Comparison of ENCODE assay signal across 8 cellular contexts in the genomic region with DNA sequence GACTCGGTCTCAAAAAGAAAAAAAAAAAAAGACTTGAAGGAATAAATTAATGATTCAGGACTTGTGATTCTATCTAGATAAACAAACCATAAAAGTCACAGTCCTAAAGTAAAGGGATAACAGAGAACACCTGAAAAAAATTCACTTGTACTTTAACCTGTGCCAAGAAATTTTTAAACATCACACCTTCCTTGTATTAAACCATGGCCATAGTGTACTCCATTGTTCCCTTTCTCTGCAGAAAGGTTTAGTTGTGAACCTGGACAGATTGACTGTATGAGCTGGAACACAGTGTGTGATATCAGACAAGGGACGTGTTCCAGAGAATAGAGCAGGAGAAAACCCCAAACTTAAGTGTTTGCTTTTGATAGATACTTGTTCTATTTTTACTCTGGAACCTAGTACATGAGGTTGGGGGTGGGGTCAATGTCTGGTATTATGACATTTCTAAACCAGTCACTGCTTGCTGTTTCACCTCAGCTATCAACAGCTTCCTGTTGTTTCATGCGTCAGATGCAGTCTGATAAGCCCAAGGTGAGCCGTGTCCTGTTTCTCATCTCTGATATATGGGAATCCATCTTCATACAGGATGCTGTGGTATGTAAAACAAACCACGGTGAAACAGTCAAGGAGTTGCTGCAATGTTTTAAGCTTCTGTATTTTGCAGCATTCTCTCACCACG.
A peak's percentile ranks its signal among the peaks of the same experiment; 100 is the strongest.
DNase-seq lines count a peak whose midpoint lies in the region; ATAC-seq and TF ChIP-seq lines count a peak whose summit lies in the region.

No MANE protein-coding gene starts in this region.

- intact Hi-C loops in activated naive CD4-positive, alpha-beta T cell treated with anti-CD3 and anti-CD28 coated beads for 36 hours (cut with micrococcal nuclease), result loop anchor here (1.0 to 2.0 kb wide), 6 partner anchors 14 to 75 kb away; a partner anchor contains a TSS

- no peaks in the 10 kb centered on the region for H3K36me3 ChIP-seq in muscle layer of duodenum (ENCODE audit: control insufficient read depth in 1 of 2, insufficient read depth in 2 of 2, low read length in 2 of 2)

- H3K4me1 Mint-ChIP-seq in activated naive CD4-positive, alpha-beta T cell treated with anti-CD3 and anti-CD28 coated beads for 36 hours (ENCODE audit: low read depth), result peaks cover 37% of the 10 kb centered on the region

- peaks cover 6% of the 10 kb centered on the region for H3K9me3 Mint-ChIP-seq in activated naive CD4-positive, alpha-beta T cell treated with anti-CD3 and anti-CD28 coated beads for 36 hours

- H3K9me3 ChIP-seq in muscle layer of duodenum (ENCODE audit: control insufficient read depth in 1 of 2, low read length in 2 of 2), result no peaks in the 10 kb centered on the region

- no peak overlapping the region for H3K4me3 ChIP-seq in muscle layer of duodenum (ENCODE audit: low read depth in 1 of 2, low read length in 2 of 2)

- H3K4me1 ChIP-seq in muscle layer of duodenum (ENCODE audit: control insufficient read depth in 1 of 2, insufficient read depth in 2 of 2, low read length in 2 of 2), result peaks cover 12 to 38% of the 10 kb centered on the region in 2 donors

- H3K36me3 Mint-ChIP-seq in activated naive CD4-positive, alpha-beta T cell treated with anti-CD3 and anti-CD28 coated beads for 36 hours (ENCODE audit: low read depth), result no peaks in the 10 kb centered on the region

- ATAC-seq in HG02571 (IDR thresholded peaks at IDR 0.05; ENCODE audit: unreplicated experiment), result no peak

- H3K27ac Mint-ChIP-seq in activated naive CD4-positive, alpha-beta T cell treated with anti-CD3 and anti-CD28 coated beads for 36 hours, result peak overlapping the region; percentile 27

- DNase-seq in GM10266 (ENCODE audit: extremely low spot score) (peak; percentile 9), HCEC 1CT (peak; percentile 20), NCI-H345 treated with DMSO at 0.1 percent for 48 hours (lab: John Stamatoyannopoulos, UW; ENCODE audit: unreplicated experiment) (peak; percentile 42), caudate nucleus (lab: John Stamatoyannopoulos, UW) (no peak), occipital lobe (lab: John Stamatoyannopoulos, UW) (no peak)
- peak; percentile 78 for DNase-seq in activated naive CD4-positive, alpha-beta T cell treated with anti-CD3 and anti-CD28 coated beads for 36 hours

- CTCF ChIA-PET in activated naive CD4-positive, alpha-beta T cell treated with anti-CD3 and anti-CD28 coated beads for 36 hours (lab: Charles Lee), result interaction anchor here (0.6 to 1.1 kb wide), 3 partner anchors 13 to 265 kb away, joined by 3 to 4 read pairs (median 3); a partner anchor contains a TSS

- H3K27ac ChIP-seq in muscle layer of duodenum (ENCODE audit: low read length), result peak overlapping the region; percentile 11
- no peak overlapping the region for H3K27ac ChIP-seq in caudate nucleus (ENCODE audit: low read depth, low read length)

- no peaks in the 10 kb centered on the region for H3K27me3 ChIP-seq in muscle layer of duodenum (ENCODE audit: low read depth, low read length)

- no peaks in the 10 kb centered on the region for H3K27me3 Mint-ChIP-seq in activated naive CD4-positive, alpha-beta T cell treated with anti-CD3 and anti-CD28 coated beads for 36 hours (ENCODE audit: low read depth)

- H3K4me3 Mint-ChIP-seq in activated naive CD4-positive, alpha-beta T cell treated with anti-CD3 and anti-CD28 coated beads for 36 hours, result no peak overlapping the region

- no peak for TF ChIP-seq CTCF in GM10266 (IDR thresholded peaks at IDR 0.05; ENCODE audit: control insufficient read depth, insufficient read depth, low read depth, missing control alignments)

Comparison
In these comparisons a context has a peak if more than half of its experiments do, and no peak if none do; other contexts are left out.
1. DNase-seq: peak in GM10266 (single experiment), HCEC 1CT (single experiment), NCI-H345 treated with DMSO at 0.1 percent for 48 hours (single experiment) and activated naive CD4-positive, alpha-beta T cell treated with anti-CD3 and anti-CD28 coated beads for 36 hours (single experiment); none in caudate nucleus (0 of 61) and occipital lobe (single experiment).